Comparison of ENCODE assay signal across 9 cellular contexts in genomic region chr3:172461530-172462138, GRCh38. TPM values are rescaled to one million over a fixed set of nuclear protein-coding genes. Genes with fewer than 3 reads are reported as not detected.
DNase-seq lines count a peak whose midpoint lies in the region; ATAC-seq and TF ChIP-seq lines count a peak whose summit lies in the region.
"Had no signal": no experiment of that assay in that cellular context is flagged by ENCODE, and none has a peak within 500 bp of the region (broad histone marks: within the 10 kb centered on the region; RNA-seq: fewer than 3 reads in every experiment).

No MANE protein-coding gene starts in this region.

- no peaks in the 10 kb centered on the region for H3K27me3 ChIP-seq in BJ (ENCODE audit: control insufficient read depth, insufficient read depth, low read length)
- no peaks in the 10 kb centered on the region for H3K27me3 ChIP-seq in adrenal gland

- H3K4me3 ChIP-seq in BJ (ENCODE audit: low read depth, low read length) = no peak overlapping the region
- no peak overlapping the region for H3K4me3 ChIP-seq in NB4 (ENCODE audit: low read depth, low read length)
- H3K4me3 ChIP-seq in adrenal gland = no peak overlapping the region

- CTCF ChIA-PET in BJ (lab: Yijun Ruan, JAX) = interaction anchor here (0.6 to 2.7 kb wide), 18 partner anchors 9 to 1494 kb away, joined by 3 to 10 read pairs (median 4); partner anchors contain the start of gene GHSR

- H3K4me1 ChIP-seq in adrenal gland (replicated peaks in 1 of 2) = no peaks in the 10 kb centered on the region

- TF ChIP-seq CTCF in BJ (IDR thresholded peaks at IDR 0.05; ENCODE audit: insufficient read depth, low read depth, low read length) (peak; percentile 89), NB4 (IDR thresholded peaks at IDR 0.05; ENCODE audit: low read depth, low read length) (peak; percentile 83), adrenal gland (IDR thresholded peaks at IDR 0.05) (peak; percentile 65 to 95 (median 84))

- WGBS in adrenal gland, 4 donors = 28 to 37% (median 31%) methylated on average over 5 of the region's 5 CpGs

- intact Hi-C loops in adrenal gland (cut with DNase I) = loop anchor here in 1 of 2 donors (10.0 kb wide), 1 partner anchor 107 kb away; no protein-coding TSS in a partner anchor

- no peaks in the 10 kb centered on the region for H3K9me3 ChIP-seq in adrenal gland (replicated peaks in 1 of 3)

- POLR2A ChIA-PET in BJ (lab: Charles Lee) = no interaction called here

- DNase-seq in BJ (ENCODE audit: low read depth) (no peak), NB4 (ENCODE audit: low read depth) (peak; percentile 42), adrenal gland (no peak), kidney tubule cell (ENCODE audit: low spot score) (peak; percentile 46), Ammon's horn (ENCODE audit: low spot score) (no peak), activated gamma-delta T cell treated with Interleukin-2 at 50 U/mL for 16 hours (no peak)

- H3K36me3 ChIP-seq in BJ (ENCODE audit: control insufficient read depth, insufficient read depth, low read length) = no peaks in the 10 kb centered on the region
- H3K36me3 ChIP-seq in adrenal gland (replicated peaks in 1 of 2) = no peaks in the 10 kb centered on the region

- no peak overlapping the region for H3K27ac ChIP-seq in adrenal gland

- TF ChIP-seq POLR2A in NB4 (IDR thresholded peaks at IDR 0.05; ENCODE audit: extremely low read depth, insufficient read length) = no peak
- TF ChIP-seq POLR2A in adrenal gland (IDR thresholded peaks at IDR 0.05) = no peak

- ATAC-seq in GM19372 (IDR thresholded peaks at IDR 0.05; ENCODE audit: low read depth, unreplicated experiment) (peak; percentile 70), GM19023 (IDR thresholded peaks at IDR 0.05; ENCODE audit: unreplicated experiment) (no peak)

RNA-seq across cellular contexts. Expression of gene GHSR, which starts 13.4 kb away (rescaled TPM):
- polyA plus RNA-seq in BJ (2011; rRNA removed) (not detected in 2 replicates), adrenal gland (under 1 TPM in 1 of 3 donors, not detected in 2; 0.24 TPM)
- not detected in 2 replicates for polyA minus RNA-seq in BJ (2011; rRNA and poly(A)+ RNA removed)
- 1 to 10 TPM in 1 of 8 donors, under 1 TPM in 2, not detected in 5; 0.28 to 1.8 (median 0.35) TPM for total RNA-seq in adrenal gland
- polyA plus RNA-seq: esophagus had no signal

Comparison
In these comparisons a context has a peak if more than half of its experiments do, and no peak if none do; other contexts are left out.
1. DNase-seq: peak in NB4 (single experiment) and kidney tubule cell (single experiment); none in BJ (single experiment), adrenal gland (0 of 7), Ammon's horn (single experiment) and activated gamma-delta T cell treated with Interleukin-2 at 50 U/mL for 16 hours (single experiment).
2. Peak in every context shown above with its lines, with median percentiles within 50 percentile points of each other: CTCF ChIP-seq.